ENCODE assay signal across 22 cellular contexts in genomic region chr3:103767635-103768034, GRCh38.
DNase-seq lines count a peak whose midpoint lies in the region; ATAC-seq, FAIRE-seq and TF ChIP-seq lines count a peak whose summit lies in the region.
"Had no signal": no experiment of that assay in that cellular context is flagged by ENCODE, and none has a peak within 500 bp of the region (broad histone marks: within the 10 kb centered on the region; RNA-seq: fewer than 3 reads in every experiment).

No MANE protein-coding gene starts in this region.

- TF ChIP-seq EP300 in HepG2 (IDR thresholded peaks at IDR 0.05; ENCODE audit: low read depth in 2 of 2, low read length in 2 of 2): no peak
- no peak for TF ChIP-seq EP300 in HepG2 (CRISPR knock-in tag; IDR thresholded peaks at IDR 0.05; ENCODE audit: borderline replicate concordance)

- no peak overlapping the region for H2AFZ ChIP-seq in HepG2 (ENCODE audit: low read length)
- H2AFZ ChIP-seq: GM23338 had no signal

- H3K4me3 ChIP-seq in HepG2 (replicated peaks in 1 of 3; ENCODE audit: insufficient read depth in 1 of 3, low read depth in 2 of 3, low read length in 3 of 3) (no peak overlapping the region), right lobe of liver (no peak overlapping the region), prostate gland (no peak overlapping the region)
- H3K4me3 ChIP-seq: GM23338 had no signal

- WGBS in HepG2 (ENCODE audit: low lambda C conversion rate): 50% methylated on average over 12 of the region's 12 CpGs
- WGBS in right lobe of liver (ENCODE audit: insufficient coverage, low coverage, low lambda C conversion rate, missing lambda C conversion rate): 78% methylated on average over 12 of the region's 12 CpGs
- WGBS in prostate gland: 89% methylated on average over 12 of the region's 12 CpGs

- H3K4me3 Mint-ChIP-seq in glutamatergic neuron (ENCODE audit: unreplicated experiment): no peak overlapping the region
- H3K4me3 Mint-ChIP-seq in CD4-positive, alpha-beta T cell: no peak overlapping the region
- H3K4me3 Mint-ChIP-seq: CD4-positive, CD25-positive, alpha-beta regulatory T cell; GM23338; IgD-negative memory B cell had no signal

- H3K9ac ChIP-seq in HepG2 (ENCODE audit: insufficient read depth, low read depth, low read length): no peak overlapping the region

- peaks cover 8% of the 10 kb centered on the region for H3K4me1 Mint-ChIP-seq in glutamatergic neuron (ENCODE audit: low read depth, unreplicated experiment)
- no peaks in the 10 kb centered on the region for H3K4me1 Mint-ChIP-seq in CD4-positive, alpha-beta T cell (ENCODE audit: low read depth)
- H3K4me1 Mint-ChIP-seq: CD4-positive, CD25-positive, alpha-beta regulatory T cell; GM23338 had no signal

- CTCF ChIA-PET in HepG2 (lab: Yijun Ruan, JAX; ENCODE audit: low intra/inter-chr PET ratio, low total read pairs): no interaction called here
- CTCF ChIA-PET in CD4-positive, alpha-beta T cell (lab: Charles Lee): no interaction called here

- H3K27ac ChIP-seq in HepG2 (ENCODE audit: extremely low read length, insufficient read depth, low read length) (no peak overlapping the region), right lobe of liver (no peak overlapping the region), prostate gland (no peak overlapping the region)
- no peak overlapping the region for H3K27ac ChIP-seq in CD4-positive, alpha-beta T cell (ENCODE audit: low read depth, low read length)

- H3K27ac Mint-ChIP-seq in glutamatergic neuron (ENCODE audit: unreplicated experiment): peak overlapping the region; percentile 89
- H3K27ac Mint-ChIP-seq in CD4-positive, alpha-beta T cell: no peak overlapping the region
- H3K27ac Mint-ChIP-seq: CD4-positive, CD25-positive, alpha-beta regulatory T cell; GM23338; IgD-negative memory B cell had no signal

- TF ChIP-seq POLR2A in HepG2 (IDR thresholded peaks at IDR 0.05; ENCODE audit: insufficient read depth in 1 of 2, low read depth in 2 of 2, low read length in 2 of 2) (no peak), right lobe of liver (IDR thresholded peaks at IDR 0.05) (no peak), prostate gland (IDR thresholded peaks at IDR 0.05) (no peak)

- H3K27me3 Mint-ChIP-seq in glutamatergic neuron (ENCODE audit: unreplicated experiment): peaks cover 4% of the 10 kb centered on the region
- H3K27me3 Mint-ChIP-seq in CD4-positive, alpha-beta T cell: no peaks in the 10 kb centered on the region
- H3K27me3 Mint-ChIP-seq: CD4-positive, CD25-positive, alpha-beta regulatory T cell; IgD-negative memory B cell had no signal

- H3K27me3 ChIP-seq in HepG2 (ENCODE audit: control insufficient read depth in 1 of 2, insufficient read depth in 2 of 2, low read length in 2 of 2) (no peaks in the 10 kb centered on the region; a peak in 1 of 5 replicates), right lobe of liver (no peaks in the 10 kb centered on the region), prostate gland (replicated peaks; ENCODE audit: insufficient read depth) (no peaks in the 10 kb centered on the region)
- H3K27me3 ChIP-seq in CD4-positive, alpha-beta T cell (ENCODE audit: control insufficient read depth, insufficient read depth, low read length): no peaks in the 10 kb centered on the region
- H3K27me3 ChIP-seq: BE2C had no signal

- H3K9me3 ChIP-seq in HepG2 (ENCODE audit: low read length) (peaks cover 12% of the 10 kb centered on the region), right lobe of liver (no peaks in the 10 kb centered on the region), prostate gland (no peaks in the 10 kb centered on the region)
- no peaks in the 10 kb centered on the region for H3K9me3 ChIP-seq in CD4-positive, alpha-beta T cell (ENCODE audit: control insufficient read depth, low read length)
- H3K9me3 ChIP-seq: BE2C had no signal

- H4K20me1 ChIP-seq in HepG2 (ENCODE audit: insufficient read depth, low read length): no peaks in the 10 kb centered on the region

- H3K4me1 ChIP-seq in HepG2 (ENCODE audit: insufficient read depth, low read length) (no peaks in the 10 kb centered on the region), right lobe of liver (no peaks in the 10 kb centered on the region), prostate gland (replicated peaks) (no peaks in the 10 kb centered on the region)
- H3K4me1 ChIP-seq: BE2C had no signal

- no peaks in the 10 kb centered on the region for H3K79me2 ChIP-seq in HepG2 (ENCODE audit: insufficient read depth, low read length)

- FAIRE-seq in HepG2 (lab: Jason Lieb, UNC): no peak
- FAIRE-seq: A204.1, GM12892, GM18507, H54, HTR-8/SVneo had no signal

- no peak for DNase-seq in HepG2 (ENCODE audit: low spot score)
- DNase-seq in right lobe of liver: no peak
- peak; percentile 86 for DNase-seq in NCI-H748 (lab: John Stamatoyannopoulos, UW; ENCODE audit: unreplicated experiment)
- peak; percentile 22 for DNase-seq in glutamatergic neuron
- no peak for DNase-seq in CD4-positive, alpha-beta T cell
- DNase-seq in prostate gland (ENCODE audit: low spot score): no peak
- DNase-seq: ACHN; BE2C; C1 segment of cervical spinal cord; CD4-positive, CD25-positive, alpha-beta regulatory T cell; DMS153; DMS79; GDM1; HCEC 1CT had no signal

- intact Hi-C loops in HepG2 (cut with micrococcal nuclease; ENCODE audit: unreplicated experiment): no loop called here
- intact Hi-C loops in right lobe of liver (cut with DNase I): no loop called here
- intact Hi-C loops in CD4-positive, alpha-beta T cell (cut with DNase I, micrococcal nuclease): no loop called here
- intact Hi-C loops in prostate gland (cut with DNase I): no loop called here

- BruUV-seq in HepG2 (replicated peaks; lab: Mats Ljungman, UMichigan): no TSS peak

- peaks cover 6% of the 10 kb centered on the region for H3K36me3 Mint-ChIP-seq in glutamatergic neuron (ENCODE audit: unreplicated experiment)
- H3K36me3 Mint-ChIP-seq in CD4-positive, alpha-beta T cell (ENCODE audit: low read depth): no peaks in the 10 kb centered on the region
- H3K36me3 Mint-ChIP-seq: CD4-positive, CD25-positive, alpha-beta regulatory T cell; IgD-negative memory B cell had no signal

- POLR2A ChIA-PET in HepG2 (lab: Yijun Ruan, JAX): no interaction called here
- POLR2A ChIA-PET in CD4-positive, alpha-beta T cell (lab: Charles Lee): no interaction called here

- H3K9me3 Mint-ChIP-seq in glutamatergic neuron (ENCODE audit: unreplicated experiment): no peaks in the 10 kb centered on the region
- H3K9me3 Mint-ChIP-seq in CD4-positive, alpha-beta T cell: peaks cover 4% of the 10 kb centered on the region
- H3K9me3 Mint-ChIP-seq: IgD-negative memory B cell had no signal

- ATAC-seq in HepG2 (no peak), right lobe of liver (no peak), HG02852 (IDR thresholded peaks at IDR 0.05; ENCODE audit: unreplicated experiment) (no peak)
- ATAC-seq in CD4-positive, alpha-beta T cell (ENCODE audit: poor library complexity): no peak
- ATAC-seq: GM23338 had no signal

- H3K4me2 ChIP-seq in HepG2 (ENCODE audit: low read depth, low read length): no peak overlapping the region
- H3K4me2 ChIP-seq: GM23338 had no signal

- H3K36me3 ChIP-seq in HepG2 (replicated peaks in 1 of 2; ENCODE audit: control insufficient read depth in 1 of 2, insufficient read depth in 2 of 2, low read length in 2 of 2) (no peaks in the 10 kb centered on the region), right lobe of liver (no peaks in the 10 kb centered on the region), prostate gland (no peaks in the 10 kb centered on the region)
- H3K36me3 ChIP-seq: BE2C had no signal

- no peak for TF ChIP-seq RAD21 in HepG2 (CRISPR knock-in tag; IDR thresholded peaks at IDR 0.05)

- TF ChIP-seq CTCF in HepG2 (CRISPR knock-in tag; IDR thresholded peaks at IDR 0.05) (no peak), right lobe of liver (IDR thresholded peaks at IDR 0.05) (no peak), glutamatergic neuron (IDR thresholded peaks at IDR 0.05; ENCODE audit: partially characterized antibody, unreplicated experiment) (no peak), prostate gland (IDR thresholded peaks at IDR 0.05) (no peak)
- no peak for TF ChIP-seq CTCF in CD4-positive, alpha-beta T cell (IDR thresholded peaks at IDR 0.05)

- in situ Hi-C loops in HepG2 (cut with HindIII; ENCODE audit: extremely low pct_ligation_motif_present, low pct_unique_long_range_greater_than_20kb): no loop called here

TF ChIP-seq in HepG2, 621 proteins besides CTCF, POLR2A, EP300 and RAD21:
- TF ChIP-seq NFE2L2 (IDR thresholded peaks at IDR 0.05; ENCODE audit: low read length) (no peak), MNT (IDR thresholded peaks at IDR 0.05) (peak; percentile 68; the same call in 1 of the 2 replicates)

Comparison
In these comparisons a context has a peak if more than half of its experiments do, and no peak if none do; other contexts are left out.
1. DNase-seq: peak in NCI-H748 (single experiment) and glutamatergic neuron (single experiment); none in HepG2 (single experiment), right lobe of liver (0 of 3), CD4-positive, alpha-beta T cell (0 of 10) and prostate gland (single experiment).